8 cellular contexts compared by ENCODE assay signal in genomic region chr16:3960049-3960809, GRCh38.
DNase-seq lines count a peak whose midpoint lies in the region; ATAC-seq and TF ChIP-seq lines count a peak whose summit lies in the region.

No MANE protein-coding gene starts in this region.

- DNase-seq in NCI-H1417 (lab: John Stamatoyannopoulos, UW) (peak; percentile 18 to 64 (median 39)), NCI-H1417 treated with DMSO at 0.1 percent for 48 hours (lab: John Stamatoyannopoulos, UW) (no peak), T-helper 17 cell (no peak), left ventricle myocardium inferior (no peak), stomach (no peak), SK-N-DZ (ENCODE audit: low spot score) (no peak), activated gamma-delta T cell (lab: John Stamatoyannopoulos, UW) (no peak)

- peak overlapping the region; percentile 81 for H3K27ac ChIP-seq in left ventricle myocardium inferior (replicated peaks)
- H3K27ac ChIP-seq in stomach = peak overlapping the region; percentile 18 to 80 (median 65)

- no peak for TF ChIP-seq EP300 in stomach (IDR thresholded peaks at IDR 0.05)

- H3K36me3 ChIP-seq in left ventricle myocardium inferior = peaks cover 5% of the 10 kb centered on the region
- peaks cover 0 to 6% (median 2%) of the 10 kb centered on the region in 4 donors for H3K36me3 ChIP-seq in stomach

- H3K4me3 ChIP-seq in left ventricle myocardium inferior (peak overlapping the region; percentile 56), stomach (peak overlapping the region; percentile 34 to 52 (median 44))

- peak overlapping the region; percentile 63 for H3K4me3 Mint-ChIP-seq in T-helper 17 cell

- no peak for TF ChIP-seq POLR2A in stomach (IDR thresholded peaks at IDR 0.05)

- peaks cover 11% of the 10 kb centered on the region for H3K4me1 Mint-ChIP-seq in T-helper 17 cell

- no peaks in the 10 kb centered on the region for H3K9me3 ChIP-seq in T-helper 17 cell (ENCODE audit: control insufficient read depth, low read length, poor library complexity, severe bottlenecking)
- H3K9me3 ChIP-seq in left ventricle myocardium inferior (replicated peaks) = no peaks in the 10 kb centered on the region
- H3K9me3 ChIP-seq in stomach = no peaks in the 10 kb centered on the region

- peaks cover 3% of the 10 kb centered on the region for H3K36me3 Mint-ChIP-seq in T-helper 17 cell (ENCODE audit: low read depth)

- no peak for ATAC-seq in T-helper 17 cell
- no peak for ATAC-seq in GM21447 (IDR thresholded peaks at IDR 0.05; ENCODE audit: unreplicated experiment)

- peak overlapping the region; percentile 75 for H3K27ac Mint-ChIP-seq in T-helper 17 cell

- intact Hi-C loops in left ventricle myocardium inferior (cut with micrococcal nuclease) (no loop called here), stomach (cut with DNase I; ENCODE audit: low total_unique reads) (no loop called here)

- H3K4me1 ChIP-seq in left ventricle myocardium inferior (peaks cover 53% of the 10 kb centered on the region), stomach (peaks cover 7 to 28% (median 19%) of the 10 kb centered on the region in 4 donors)

- H3K27me3 Mint-ChIP-seq in T-helper 17 cell = peaks cover 16% of the 10 kb centered on the region

- WGBS in stomach, 5 donors = 30 to 39% (median 35%) methylated on average over 19 of the region's 19 CpGs

- TF ChIP-seq CTCF in left ventricle myocardium inferior (IDR thresholded peaks at IDR 0.05; ENCODE audit: borderline replicate concordance) (no peak), stomach (IDR thresholded peaks at IDR 0.05) (no peak)

- H3K27me3 ChIP-seq in left ventricle myocardium inferior (ENCODE audit: low read depth) (no peaks in the 10 kb centered on the region), stomach (peaks cover 0 to 18% (median 0%) of the 10 kb centered on the region in 3 donors)

Comparison
In these comparisons a context has a peak if more than half of its experiments do, and no peak if none do; other contexts are left out.
1. DNase-seq: peak in NCI-H1417 (3 of 3); none in NCI-H1417 treated with DMSO at 0.1 percent for 48 hours (single experiment), T-helper 17 cell (0 of 3), left ventricle myocardium inferior (single experiment), stomach (single experiment), SK-N-DZ (single experiment) and activated gamma-delta T cell (single experiment).